14 cellular contexts compared by ENCODE assay signal in the genomic region with DNA sequence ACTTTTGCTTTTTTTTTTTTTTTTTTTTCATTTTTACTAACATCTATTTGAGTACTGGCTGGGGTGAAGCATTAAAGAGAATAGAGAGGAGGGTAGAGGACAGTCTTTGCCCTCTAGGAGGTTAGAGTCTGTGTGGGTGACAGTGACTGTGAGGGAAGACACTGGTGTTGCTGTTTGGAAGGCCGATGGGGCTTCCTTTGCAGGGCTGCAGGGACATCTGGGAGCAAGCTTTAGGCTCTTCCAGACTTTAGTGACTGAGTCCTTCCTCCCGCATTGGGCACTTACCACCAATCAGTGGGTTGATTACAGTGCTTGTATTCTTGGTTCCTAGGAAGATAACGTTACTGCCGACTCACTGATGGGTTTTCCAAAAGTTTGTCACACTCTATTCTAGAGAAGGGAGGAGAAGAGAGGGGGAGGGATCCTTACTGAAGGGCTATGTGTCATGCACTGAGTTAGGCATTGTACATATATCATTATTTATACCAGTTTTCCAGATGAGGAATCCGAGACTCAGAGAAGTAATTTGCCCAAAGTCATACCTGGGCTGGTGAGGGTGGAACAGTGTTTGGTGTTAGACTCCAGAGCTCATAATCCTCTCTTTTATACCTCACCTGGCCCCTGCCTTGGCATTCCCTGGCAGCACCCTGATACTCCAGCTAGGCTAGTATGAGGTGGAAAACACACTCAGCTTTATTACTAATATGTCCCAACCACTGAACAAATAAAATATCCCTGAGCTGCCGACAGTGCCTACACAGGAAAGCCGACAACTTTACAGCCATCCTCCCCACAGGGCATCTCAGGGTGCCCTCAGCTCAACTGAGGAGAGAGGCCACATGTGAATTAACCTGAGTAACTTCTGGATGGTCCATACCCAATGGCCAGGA. TPM values are rescaled to one million over a fixed set of nuclear protein-coding genes. Genes with fewer than 3 reads are reported as not detected.
DNase-seq lines count a peak whose midpoint lies in the region; ATAC-seq and TF ChIP-seq lines count a peak whose summit lies in the region.
"Had no signal": no experiment of that assay in that cellular context is flagged by ENCODE, and none has a peak within 500 bp of the region (broad histone marks: within the 10 kb centered on the region; RNA-seq: fewer than 3 reads in every experiment).

No MANE protein-coding gene starts in this region.

- H3K4me1 ChIP-seq in HEK293 (ENCODE audit: control insufficient read depth, insufficient read depth, low read length) (peaks cover 8% of the 10 kb centered on the region; the same call in 1 of the 2 replicates), mammary epithelial cell (ENCODE audit: insufficient read depth, low read length) (peaks cover 18% of the 10 kb centered on the region), osteoblast (ENCODE audit: insufficient read depth, low read length) (peaks cover 23% of the 10 kb centered on the region)
- H3K4me1 ChIP-seq: BE2C had no signal

- H3K27me3 Mint-ChIP-seq in activated CD4-positive, alpha-beta T cell treated with anti-CD3 and anti-CD28 coated beads, Interleukin-2, amount 10 ng/mL, durations not matched to agents 7 days and 5 days, result no peaks in the 10 kb centered on the region

- H3K9me3 ChIP-seq in HEK293 (ENCODE audit: control insufficient read depth, insufficient read depth, low read depth, low read length) (no peaks in the 10 kb centered on the region), mammary epithelial cell (replicated peaks; ENCODE audit: insufficient read depth, low read length) (no peaks in the 10 kb centered on the region), osteoblast (ENCODE audit: low read depth, low read length) (no peaks in the 10 kb centered on the region)
- H3K9me3 ChIP-seq: BE2C, esophagus squamous epithelium had no signal

- no TSS peak for BruUV-seq in mammary epithelial cell (replicated peaks; lab: Mats Ljungman, UMichigan)

- H3K4me1 Mint-ChIP-seq in activated CD4-positive, alpha-beta T cell treated with anti-CD3 and anti-CD28 coated beads, Interleukin-2, amount 10 ng/mL, durations not matched to agents 7 days and 5 days, result peaks cover 41% of the 10 kb centered on the region

- H3K27me3 ChIP-seq in mammary epithelial cell (ENCODE audit: insufficient read depth, low read length) (no peaks in the 10 kb centered on the region), osteoblast (ENCODE audit: insufficient read depth, low read length) (no peaks in the 10 kb centered on the region)
- H3K27me3 ChIP-seq: esophagus squamous epithelium had no signal

- dilution Hi-C loops in mammary epithelial cell (cut with HindIII; ENCODE audit: low sequenced_read_pairs), result no loop called here

- H3K36me3 ChIP-seq in HEK293 (ENCODE audit: control insufficient read depth in 2 of 2, insufficient read depth in 1 of 2, low read length in 2 of 2) (no peaks in the 10 kb centered on the region; a peak in 1 of 3 replicates), mammary epithelial cell (ENCODE audit: insufficient read depth, low read length) (no peaks in the 10 kb centered on the region), osteoblast (ENCODE audit: insufficient read depth, low read length) (no peaks in the 10 kb centered on the region)
- H3K36me3 ChIP-seq: BE2C, esophagus squamous epithelium had no signal

- H3K27ac ChIP-seq in HEK293 (ENCODE audit: extremely low read depth, low read depth, low read length) (no peak overlapping the region), mammary epithelial cell (ENCODE audit: insufficient read depth, low read depth, low read length) (no peak overlapping the region), osteoblast (ENCODE audit: low read depth, low read length) (peak overlapping the region; percentile 84)

- H4K20me1 ChIP-seq in mammary epithelial cell (ENCODE audit: insufficient read depth, low read length), result no peaks in the 10 kb centered on the region
- H4K20me1 ChIP-seq in osteoblast (ENCODE audit: insufficient read depth, low read length), result no peaks in the 10 kb centered on the region

- no peak for DNase-seq in activated CD4-positive, alpha-beta T cell treated with anti-CD3 and anti-CD28 coated beads, Interleukin-2, amount 10 ng/mL, durations not matched to agents 7 days and 5 days
- DNase-seq in activated CD4-positive, alpha-beta T cell treated with anti-CD3 and anti-CD28 coated beads, Interleukin-2, amount 50 U/mL, for 48 hours, result no peak
- DNase-seq in mammary epithelial cell (peak; percentile 61), osteoblast (ENCODE audit: insufficient read length, low spot score, missing footprints) (peak; percentile 85), LoVo (ENCODE audit: low spot score) (no peak)
- DNase-seq: activated naive CD4-positive, alpha-beta T cell treated with anti-CD3 and anti-CD28 coated beads for 36 hours; BE2C; esophagus squamous epithelium; NCI-H510A treated with DMSO at 0.1 percent for 48 hours; small intestine; T-helper 9 cell had no signal

- H3K9ac ChIP-seq in mammary epithelial cell (ENCODE audit: insufficient read depth, low read length), result no peak overlapping the region

- in situ Hi-C loops in mammary epithelial cell (cut with MboI; ENCODE audit: low sequenced_read_pairs in 2 of 2), result no loop called here

- intact Hi-C loops in mammary epithelial cell (cut with micrococcal nuclease), result no loop called here

- no peak for ATAC-seq in HG03469 (IDR thresholded peaks at IDR 0.05; ENCODE audit: unreplicated experiment)
- no peak for ATAC-seq in HG02884 (IDR thresholded peaks at IDR 0.05; ENCODE audit: unreplicated experiment)

- CTCF ChIA-PET in activated CD4-positive, alpha-beta T cell treated with anti-CD3 and anti-CD28 coated beads, Interleukin-2, amount 10 ng/mL, durations not matched to agents 7 days and 5 days (lab: Charles Lee), result interaction anchor here (0.6 to 1.7 kb wide), 4 partner anchors 10 to 278 kb away, joined by 3 to 7 read pairs (median 3); no protein-coding TSS in a partner anchor
- CTCF ChIA-PET in HEK293 (lab: Yijun Ruan, JAX), result interaction anchor here (1.4 kb wide), 1 partner anchor 23 kb away, joined by 4 read pairs; no protein-coding TSS in a partner anchor
- CTCF ChIA-PET in mammary epithelial cell (lab: Charles Lee; ENCODE audit: low non-redundant PET), result no interaction called here

- no peaks in the 10 kb centered on the region for H3K9me3 Mint-ChIP-seq in activated CD4-positive, alpha-beta T cell treated with anti-CD3 and anti-CD28 coated beads, Interleukin-2, amount 10 ng/mL, durations not matched to agents 7 days and 5 days
- H3K9me3 Mint-ChIP-seq: activated naive CD4-positive, alpha-beta T cell treated with anti-CD3 and anti-CD28 coated beads for 36 hours had no signal

- no peak overlapping the region for H2AFZ ChIP-seq in mammary epithelial cell (ENCODE audit: low read depth, low read length)
- no peak overlapping the region for H2AFZ ChIP-seq in osteoblast (ENCODE audit: low read length)

- H3K4me3 Mint-ChIP-seq in activated CD4-positive, alpha-beta T cell treated with anti-CD3 and anti-CD28 coated beads, Interleukin-2, amount 10 ng/mL, durations not matched to agents 7 days and 5 days, result peak overlapping the region; percentile 81

- H3K4me2 ChIP-seq in mammary epithelial cell (ENCODE audit: insufficient read depth, low read depth, low read length) (peak overlapping the region; percentile 35), osteoblast (ENCODE audit: insufficient read depth, low read length) (peak overlapping the region; percentile 57)

- no peak for TF ChIP-seq CTCF in HEK293 (tag by site-specific recombination; IDR thresholded peaks at IDR 0.05)
- no peak for TF ChIP-seq CTCF in mammary epithelial cell (conservative IDR thresholded peaks at IDR 0.05 in 1 of 2, IDR thresholded peaks at IDR 0.05 in 1 of 2; ENCODE audit: extremely low read depth in 1 of 2, insufficient read depth in 1 of 2, low read depth in 1 of 2, low read length in 2 of 2)
- TF ChIP-seq CTCF in osteoblast (IDR thresholded peaks at IDR 0.05; ENCODE audit: extremely low read depth, low read depth, low read length), result no peak

- 67% methylated on average over 7 of the region's 7 CpGs for WGBS in mammary epithelial cell (ENCODE audit: low coverage, missing lambda C conversion rate)

- H3K4me3 ChIP-seq in HEK293 (ENCODE audit: low read depth, low read length) (no peak overlapping the region), mammary epithelial cell (replicated peaks in 1 of 3; ENCODE audit: insufficient read depth in 1 of 3, low read depth in 2 of 3, low read length in 3 of 3) (no peak overlapping the region), osteoblast (ENCODE audit: insufficient read depth, low read length) (no peak overlapping the region)

- peak overlapping the region; percentile 50 for H3K27ac Mint-ChIP-seq in activated CD4-positive, alpha-beta T cell treated with anti-CD3 and anti-CD28 coated beads, Interleukin-2, amount 10 ng/mL, durations not matched to agents 7 days and 5 days
- H3K27ac Mint-ChIP-seq: activated naive CD4-positive, alpha-beta T cell treated with anti-CD3 and anti-CD28 coated beads for 36 hours had no signal

- POLR2A ChIA-PET in activated CD4-positive, alpha-beta T cell treated with anti-CD3 and anti-CD28 coated beads, Interleukin-2, amount 10 ng/mL, durations not matched to agents 7 days and 5 days (lab: Charles Lee), result no interaction called here
- POLR2A ChIA-PET in HEK293 (lab: Yijun Ruan, JAX), result no interaction called here

- H3K79me2 ChIP-seq in mammary epithelial cell (ENCODE audit: insufficient read depth, low read length), result peaks cover 14% of the 10 kb centered on the region
- peaks cover 24% of the 10 kb centered on the region for H3K79me2 ChIP-seq in osteoblast (ENCODE audit: insufficient read depth, low read length)

- H3K36me3 Mint-ChIP-seq in activated CD4-positive, alpha-beta T cell treated with anti-CD3 and anti-CD28 coated beads, Interleukin-2, amount 10 ng/mL, durations not matched to agents 7 days and 5 days (ENCODE audit: low read depth), result peaks cover 31% of the 10 kb centered on the region

TF ChIP-seq in HEK293, 187 proteins besides CTCF, POLR2A, EP300 and RAD21:
- TF ChIP-seq ZNF266 (tag by site-specific recombination; IDR thresholded peaks at IDR 0.05; ENCODE audit: low read depth) (peak; percentile 52; the same call in 1 of the 2 replicates), ZIC2 (tag by site-specific recombination; IDR thresholded peaks at IDR 0.05) (peak; percentile 25; the same call in 1 of the 2 replicates), ZNF2 (tag by site-specific recombination; IDR thresholded peaks at IDR 0.05) (no peak), PRDM1 (tag by site-specific recombination; IDR thresholded peaks at IDR 0.05) (no peak), ZXDB (tag by site-specific recombination; IDR thresholded peaks at IDR 0.05) (peak; percentile 99), ZNF548 (tag by site-specific recombination; IDR thresholded peaks at IDR 0.05) (no peak)

RNA-seq across cellular contexts. Expression of a gene that starts 3.8 kb away (rescaled TPM):
- 1 to 10 TPM; 8.4 to 9.9 TPM for total RNA-seq in activated CD4-positive, alpha-beta T cell treated with anti-CD3 and anti-CD28 coated beads, Interleukin-2, amount 10 ng/mL, durations not matched to agents 7 days and 5 days
- 1 to 10 TPM; 3.0 to 8.8 TPM for total RNA-seq in mammary epithelial cell
- 3.0 TPM for polyA plus RNA-seq in mammary epithelial cell
- 0.26 TPM for polyA minus RNA-seq in mammary epithelial cell
- total RNA-seq in osteoblast, result 6.5 and 8.0 TPM in 2 replicates

RNA-seq across cellular contexts. Expression of a gene that starts 32.1 kb away (rescaled TPM):
- total RNA-seq in activated CD4-positive, alpha-beta T cell treated with anti-CD3 and anti-CD28 coated beads, Interleukin-2, amount 10 ng/mL, durations not matched to agents 7 days and 5 days, result 1 to 10 TPM; 5.3 to 5.4 TPM
- 1 to 10 TPM; 6.0 to 7.4 TPM for total RNA-seq in mammary epithelial cell
- 2.3 TPM for polyA plus RNA-seq in mammary epithelial cell
- polyA minus RNA-seq in mammary epithelial cell, result 1.2 TPM
- total RNA-seq in osteoblast, result 4.7 and 5.6 TPM in 2 replicates

Comparison
In these comparisons a context has a peak if more than half of its experiments do, and no peak if none do; other contexts are left out.
1. DNase-seq: peak in mammary epithelial cell (single experiment) and osteoblast (single experiment); none in activated CD4-positive, alpha-beta T cell treated with anti-CD3 and anti-CD28 coated beads, Interleukin-2, amount 10 ng/mL, durations not matched to agents 7 days and 5 days (single experiment), activated CD4-positive, alpha-beta T cell treated with anti-CD3 and anti-CD28 coated beads, Interleukin-2, amount 50 U/mL, for 48 hours (0 of 2) and LoVo (single experiment).